ENCODE assay signal across 1 cellular context in the genomic region with DNA sequence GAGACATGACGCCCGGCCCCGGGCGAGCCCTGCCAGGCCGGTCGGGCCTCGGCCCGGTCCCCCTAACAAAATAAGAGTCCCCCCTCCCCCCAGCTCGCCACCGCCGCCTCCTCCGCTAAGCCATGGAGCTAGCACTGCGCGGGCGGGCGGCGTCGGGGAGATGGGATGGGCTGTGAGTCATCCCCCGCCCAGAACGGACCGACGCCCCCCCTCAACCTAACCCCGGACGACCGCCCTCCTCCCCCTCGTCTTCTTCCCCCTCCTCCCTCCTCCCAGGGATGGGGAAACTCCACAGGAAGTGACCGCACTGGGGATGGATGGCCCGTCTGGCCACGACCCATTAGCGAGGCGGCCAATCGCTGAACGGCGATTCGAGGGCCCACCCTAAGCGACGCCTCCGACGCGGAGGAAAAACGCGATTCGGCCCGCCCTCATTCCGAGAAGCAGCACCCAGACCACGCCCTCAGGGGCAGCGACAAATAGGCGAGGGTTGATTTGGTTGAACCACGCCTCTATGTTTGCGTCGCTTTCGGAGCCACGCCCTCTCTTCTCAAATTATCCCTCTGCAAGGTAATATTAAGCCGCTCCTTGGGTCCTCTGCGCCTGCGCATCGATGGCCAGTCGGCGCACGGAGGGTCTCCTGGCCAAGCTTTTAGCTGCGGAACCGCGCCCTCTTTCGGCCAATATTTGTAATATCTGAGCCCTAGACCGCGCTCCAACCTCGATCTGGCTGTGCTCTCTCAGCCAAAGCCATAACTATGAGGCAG.
TF ChIP-seq lines count a peak whose summit lies in the region.

A gene with protein sequence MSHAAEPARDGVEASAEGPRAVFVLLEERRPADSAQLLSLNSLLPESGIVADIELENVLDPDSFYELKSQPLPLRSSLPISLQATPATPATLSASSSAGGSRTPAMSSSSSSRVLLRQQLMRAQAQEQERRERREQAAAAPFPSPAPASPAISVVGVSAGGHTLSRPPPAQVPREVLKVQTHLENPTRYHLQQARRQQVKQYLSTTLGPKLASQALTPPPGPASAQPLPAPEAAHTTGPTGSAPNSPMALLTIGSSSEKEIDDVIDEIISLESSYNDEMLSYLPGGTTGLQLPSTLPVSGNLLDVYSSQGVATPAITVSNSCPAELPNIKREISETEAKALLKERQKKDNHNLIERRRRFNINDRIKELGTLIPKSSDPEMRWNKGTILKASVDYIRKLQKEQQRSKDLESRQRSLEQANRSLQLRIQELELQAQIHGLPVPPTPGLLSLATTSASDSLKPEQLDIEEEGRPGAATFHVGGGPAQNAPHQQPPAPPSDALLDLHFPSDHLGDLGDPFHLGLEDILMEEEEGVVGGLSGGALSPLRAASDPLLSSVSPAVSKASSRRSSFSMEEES (minus strand): TSS at position 138 of the 767 bp plus-strand sequence. CDS start 131 bp downstream, at position 7.

TF ChIP-seq in K562, 482 proteins besides CTCF, POLR2A, EP300 and RAD21 (continued from another document and continues in another):
- TF ChIP-seq ATF1 (CRISPR knock-in tag; IDR thresholded peaks at IDR 0.05) (peak; percentile 41; the same call in 1 of the 2 replicates), ATF1 (tag; IDR thresholded peaks at IDR 0.05) (peak; percentile 85), NCOA6 (IDR thresholded peaks at IDR 0.05) (no peak), PHTF2 (CRISPR knock-in tag; IDR thresholded peaks at IDR 0.05) (no peak), PCBP1 (IDR thresholded peaks at IDR 0.05; ENCODE audit: low read depth, low read length, poor library complexity, severe bottlenecking) (peak; percentile 92), HMGN3 (IDR thresholded peaks at IDR 0.05; ENCODE audit: borderline replicate concordance, extremely low read depth, insufficient read length, low read depth, low read length) (peak; percentile 64), SMARCE1 (IDR thresholded peaks at IDR 0.05) (peak; percentile 12; the same call in 1 of the 2 replicates), ZNF445 (CRISPR knock-in tag; IDR thresholded peaks at IDR 0.05; ENCODE audit: low read depth) (no peak), PRMT5 (CRISPR knock-in tag; IDR thresholded peaks at IDR 0.05) (no peak), SOX6 (IDR thresholded peaks at IDR 0.05) (peak; percentile 39; the same call in 1 of the 2 replicates), MCM2 (IDR thresholded peaks at IDR 0.05; ENCODE audit: low read depth) (no peak), BRD4 (IDR thresholded peaks at IDR 0.05) (no peak), KLF1 (tag; IDR thresholded peaks at IDR 0.05) (no peak), MYC (IDR thresholded peaks at IDR 0.05; ENCODE audit: low read depth, low read length) (peak; percentile 31; the same call in 1 of the 2 replicates), MYC (CRISPR knock-in tag; IDR thresholded peaks at IDR 0.05; ENCODE audit: borderline replicate concordance, low read depth) (no peak), TAF1 (IDR thresholded peaks at IDR 0.05; ENCODE audit: control insufficient read depth, extremely low read depth, insufficient read depth, low read length, severe bottlenecking) (peak; percentile 65), HDAC1 (IDR thresholded peaks at IDR 0.05) (0 out of 4 replicates have a peak, but pooled peaks of 1 of the 2 experiments have one; percentile 12), FOXJ3 (CRISPR knock-in tag; IDR thresholded peaks at IDR 0.05) (no peak), ELF2 (CRISPR knock-in tag; IDR thresholded peaks at IDR 0.05) (no peak), SNRNP70 (optimal IDR thresholded peaks at IDR 0.05; ENCODE audit: low read depth, low read length) (no peak), POLR2AphosphoS5 (IDR thresholded peaks at IDR 0.05; ENCODE audit: control insufficient read depth, insufficient read depth, low read depth, low read length) (0 out of 2 replicates have a peak, but pooled peaks have one; percentile 20), CREB1 (IDR thresholded peaks at IDR 0.05) (peak; percentile 86), CREB1 (CRISPR knock-in tag; IDR thresholded peaks at IDR 0.05) (peak; percentile 89), ESRRA (IDR thresholded peaks at IDR 0.05; ENCODE audit: borderline replicate concordance, low read depth) (peak; percentile 16; the same call in 1 of the 2 replicates), ZNF165 (CRISPR knock-in tag; IDR thresholded peaks at IDR 0.05; ENCODE audit: borderline replicate concordance) (no peak), ARID1B (IDR thresholded peaks at IDR 0.05) (peak; percentile 51; the same call in 1 of the 2 replicates), NCOR1 (IDR thresholded peaks at IDR 0.05) (peak; percentile 52), FIP1L1 (IDR thresholded peaks at IDR 0.05; ENCODE audit: low read depth, low read length, poor library complexity, severe bottlenecking) (peak; percentile 18), U2AF2 (optimal IDR thresholded peaks at IDR 0.05; ENCODE audit: low read depth, low read length) (no peak), ZKSCAN8 (CRISPR knock-in tag; IDR thresholded peaks at IDR 0.05) (no peak), PHF8 (IDR thresholded peaks at IDR 0.05; ENCODE audit: borderline replicate concordance, low read length) (no peak)
- TF ChIP-seq, protein P1, sequence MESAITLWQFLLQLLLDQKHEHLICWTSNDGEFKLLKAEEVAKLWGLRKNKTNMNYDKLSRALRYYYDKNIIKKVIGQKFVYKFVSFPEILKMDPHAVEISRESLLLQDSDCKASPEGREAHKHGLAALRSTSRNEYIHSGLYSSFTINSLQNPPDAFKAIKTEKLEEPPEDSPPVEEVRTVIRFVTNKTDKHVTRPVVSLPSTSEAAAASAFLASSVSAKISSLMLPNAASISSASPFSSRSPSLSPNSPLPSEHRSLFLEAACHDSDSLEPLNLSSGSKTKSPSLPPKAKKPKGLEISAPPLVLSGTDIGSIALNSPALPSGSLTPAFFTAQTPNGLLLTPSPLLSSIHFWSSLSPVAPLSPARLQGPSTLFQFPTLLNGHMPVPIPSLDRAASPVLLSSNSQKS (CRISPR knock-in tag; IDR thresholded peaks at IDR 0.05) = no peak
- TF ChIP-seq, protein P2, sequence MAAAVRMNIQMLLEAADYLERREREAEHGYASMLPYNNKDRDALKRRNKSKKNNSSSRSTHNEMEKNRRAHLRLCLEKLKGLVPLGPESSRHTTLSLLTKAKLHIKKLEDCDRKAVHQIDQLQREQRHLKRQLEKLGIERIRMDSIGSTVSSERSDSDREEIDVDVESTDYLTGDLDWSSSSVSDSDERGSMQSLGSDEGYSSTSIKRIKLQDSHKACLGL (CRISPR knock-in tag; IDR thresholded peaks at IDR 0.05; ENCODE audit: borderline replicate concordance, poor library complexity, severe bottlenecking) = no peak
- TF ChIP-seq, protein P3, sequence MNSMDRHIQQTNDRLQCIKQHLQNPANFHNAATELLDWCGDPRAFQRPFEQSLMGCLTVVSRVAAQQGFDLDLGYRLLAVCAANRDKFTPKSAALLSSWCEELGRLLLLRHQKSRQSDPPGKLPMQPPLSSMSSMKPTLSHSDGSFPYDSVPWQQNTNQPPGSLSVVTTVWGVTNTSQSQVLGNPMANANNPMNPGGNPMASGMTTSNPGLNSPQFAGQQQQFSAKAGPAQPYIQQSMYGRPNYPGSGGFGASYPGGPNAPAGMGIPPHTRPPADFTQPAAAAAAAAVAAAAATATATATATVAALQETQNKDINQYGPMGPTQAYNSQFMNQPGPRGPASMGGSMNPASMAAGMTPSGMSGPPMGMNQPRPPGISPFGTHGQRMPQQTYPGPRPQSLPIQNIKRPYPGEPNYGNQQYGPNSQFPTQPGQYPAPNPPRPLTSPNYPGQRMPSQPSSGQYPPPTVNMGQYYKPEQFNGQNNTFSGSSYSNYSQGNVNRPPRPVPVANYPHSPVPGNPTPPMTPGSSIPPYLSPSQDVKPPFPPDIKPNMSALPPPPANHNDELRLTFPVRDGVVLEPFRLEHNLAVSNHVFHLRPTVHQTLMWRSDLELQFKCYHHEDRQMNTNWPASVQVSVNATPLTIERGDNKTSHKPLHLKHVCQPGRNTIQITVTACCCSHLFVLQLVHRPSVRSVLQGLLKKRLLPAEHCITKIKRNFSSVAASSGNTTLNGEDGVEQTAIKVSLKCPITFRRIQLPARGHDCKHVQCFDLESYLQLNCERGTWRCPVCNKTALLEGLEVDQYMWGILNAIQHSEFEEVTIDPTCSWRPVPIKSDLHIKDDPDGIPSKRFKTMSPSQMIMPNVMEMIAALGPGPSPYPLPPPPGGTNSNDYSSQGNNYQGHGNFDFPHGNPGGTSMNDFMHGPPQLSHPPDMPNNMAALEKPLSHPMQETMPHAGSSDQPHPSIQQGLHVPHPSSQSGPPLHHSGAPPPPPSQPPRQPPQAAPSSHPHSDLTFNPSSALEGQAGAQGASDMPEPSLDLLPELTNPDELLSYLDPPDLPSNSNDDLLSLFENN (IDR thresholded peaks at IDR 0.05; ENCODE audit: low read depth in 2 of 2, low read length in 2 of 2) = 0 out of 4 replicates have a peak, but pooled peaks of 1 of the 2 experiments have one; percentile 15
- TF ChIP-seq, protein P4, sequence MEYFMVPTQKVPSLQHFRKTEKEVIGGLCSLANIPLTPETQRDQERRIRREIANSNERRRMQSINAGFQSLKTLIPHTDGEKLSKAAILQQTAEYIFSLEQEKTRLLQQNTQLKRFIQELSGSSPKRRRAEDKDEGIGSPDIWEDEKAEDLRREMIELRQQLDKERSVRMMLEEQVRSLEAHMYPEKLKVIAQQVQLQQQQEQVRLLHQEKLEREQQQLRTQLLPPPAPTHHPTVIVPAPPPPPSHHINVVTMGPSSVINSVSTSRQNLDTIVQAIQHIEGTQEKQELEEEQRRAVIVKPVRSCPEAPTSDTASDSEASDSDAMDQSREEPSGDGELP (CRISPR knock-in tag; IDR thresholded peaks at IDR 0.05; ENCODE audit: borderline replicate concordance) = peak; percentile 1; the same call in 1 of the 2 replicates
- TF ChIP-seq, protein P5, sequence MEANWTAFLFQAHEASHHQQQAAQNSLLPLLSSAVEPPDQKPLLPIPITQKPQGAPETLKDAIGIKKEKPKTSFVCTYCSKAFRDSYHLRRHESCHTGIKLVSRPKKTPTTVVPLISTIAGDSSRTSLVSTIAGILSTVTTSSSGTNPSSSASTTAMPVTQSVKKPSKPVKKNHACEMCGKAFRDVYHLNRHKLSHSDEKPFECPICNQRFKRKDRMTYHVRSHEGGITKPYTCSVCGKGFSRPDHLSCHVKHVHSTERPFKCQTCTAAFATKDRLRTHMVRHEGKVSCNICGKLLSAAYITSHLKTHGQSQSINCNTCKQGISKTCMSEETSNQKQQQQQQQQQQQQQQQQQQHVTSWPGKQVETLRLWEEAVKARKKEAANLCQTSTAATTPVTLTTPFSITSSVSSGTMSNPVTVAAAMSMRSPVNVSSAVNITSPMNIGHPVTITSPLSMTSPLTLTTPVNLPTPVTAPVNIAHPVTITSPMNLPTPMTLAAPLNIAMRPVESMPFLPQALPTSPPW (CRISPR knock-in tag; IDR thresholded peaks at IDR 0.05) = peak; percentile 100
- TF ChIP-seq, protein P6, sequence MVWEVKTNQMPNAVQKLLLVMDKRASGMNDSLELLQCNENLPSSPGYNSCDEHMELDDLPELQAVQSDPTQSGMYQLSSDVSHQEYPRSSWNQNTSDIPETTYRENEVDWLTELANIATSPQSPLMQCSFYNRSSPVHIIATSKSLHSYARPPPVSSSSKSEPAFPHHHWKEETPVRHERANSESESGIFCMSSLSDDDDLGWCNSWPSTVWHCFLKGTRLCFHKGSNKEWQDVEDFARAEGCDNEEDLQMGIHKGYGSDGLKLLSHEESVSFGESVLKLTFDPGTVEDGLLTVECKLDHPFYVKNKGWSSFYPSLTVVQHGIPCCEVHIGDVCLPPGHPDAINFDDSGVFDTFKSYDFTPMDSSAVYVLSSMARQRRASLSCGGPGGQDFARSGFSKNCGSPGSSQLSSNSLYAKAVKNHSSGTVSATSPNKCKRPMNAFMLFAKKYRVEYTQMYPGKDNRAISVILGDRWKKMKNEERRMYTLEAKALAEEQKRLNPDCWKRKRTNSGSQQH (CRISPR knock-in tag; IDR thresholded peaks at IDR 0.05) = no peak
- TF ChIP-seq, protein P7, sequence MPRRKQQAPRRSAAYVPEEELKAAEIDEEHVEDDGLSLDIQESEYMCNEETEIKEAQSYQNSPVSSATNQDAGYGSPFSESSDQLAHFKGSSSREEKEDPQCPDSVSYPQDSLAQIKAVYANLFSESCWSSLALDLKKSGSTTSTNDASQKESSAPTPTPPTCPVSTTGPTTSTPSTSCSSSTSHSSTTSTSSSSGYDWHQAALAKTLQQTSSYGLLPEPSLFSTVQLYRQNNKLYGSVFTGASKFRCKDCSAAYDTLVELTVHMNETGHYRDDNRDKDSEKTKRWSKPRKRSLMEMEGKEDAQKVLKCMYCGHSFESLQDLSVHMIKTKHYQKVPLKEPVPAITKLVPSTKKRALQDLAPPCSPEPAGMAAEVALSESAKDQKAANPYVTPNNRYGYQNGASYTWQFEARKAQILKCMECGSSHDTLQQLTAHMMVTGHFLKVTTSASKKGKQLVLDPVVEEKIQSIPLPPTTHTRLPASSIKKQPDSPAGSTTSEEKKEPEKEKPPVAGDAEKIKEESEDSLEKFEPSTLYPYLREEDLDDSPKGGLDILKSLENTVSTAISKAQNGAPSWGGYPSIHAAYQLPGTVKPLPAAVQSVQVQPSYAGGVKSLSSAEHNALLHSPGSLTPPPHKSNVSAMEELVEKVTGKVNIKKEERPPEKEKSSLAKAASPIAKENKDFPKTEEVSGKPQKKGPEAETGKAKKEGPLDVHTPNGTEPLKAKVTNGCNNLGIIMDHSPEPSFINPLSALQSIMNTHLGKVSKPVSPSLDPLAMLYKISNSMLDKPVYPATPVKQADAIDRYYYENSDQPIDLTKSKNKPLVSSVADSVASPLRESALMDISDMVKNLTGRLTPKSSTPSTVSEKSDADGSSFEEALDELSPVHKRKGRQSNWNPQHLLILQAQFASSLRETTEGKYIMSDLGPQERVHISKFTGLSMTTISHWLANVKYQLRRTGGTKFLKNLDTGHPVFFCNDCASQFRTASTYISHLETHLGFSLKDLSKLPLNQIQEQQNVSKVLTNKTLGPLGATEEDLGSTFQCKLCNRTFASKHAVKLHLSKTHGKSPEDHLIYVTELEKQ (CRISPR knock-in tag; IDR thresholded peaks at IDR 0.05) = no peak
- TF ChIP-seq, protein P8, sequence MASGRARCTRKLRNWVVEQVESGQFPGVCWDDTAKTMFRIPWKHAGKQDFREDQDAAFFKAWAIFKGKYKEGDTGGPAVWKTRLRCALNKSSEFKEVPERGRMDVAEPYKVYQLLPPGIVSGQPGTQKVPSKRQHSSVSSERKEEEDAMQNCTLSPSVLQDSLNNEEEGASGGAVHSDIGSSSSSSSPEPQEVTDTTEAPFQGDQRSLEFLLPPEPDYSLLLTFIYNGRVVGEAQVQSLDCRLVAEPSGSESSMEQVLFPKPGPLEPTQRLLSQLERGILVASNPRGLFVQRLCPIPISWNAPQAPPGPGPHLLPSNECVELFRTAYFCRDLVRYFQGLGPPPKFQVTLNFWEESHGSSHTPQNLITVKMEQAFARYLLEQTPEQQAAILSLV (tag; IDR thresholded peaks at IDR 0.05) = no peak
